22 cellular contexts compared by ENCODE assay signal in genomic region chr6:138926579-138926978, GRCh38.
DNase-seq lines count a peak whose midpoint lies in the region; ATAC-seq, FAIRE-seq and TF ChIP-seq lines count a peak whose summit lies in the region.
"Had no signal": no experiment of that assay in that cellular context is flagged by ENCODE, and none has a peak within 500 bp of the region (broad histone marks: within the 10 kb centered on the region; RNA-seq: fewer than 3 reads in every experiment).

No MANE protein-coding gene starts in this region.

- H3K18ac ChIP-seq in mesendoderm (ENCODE audit: low read length) = no peak overlapping the region
- no peak overlapping the region for H3K18ac ChIP-seq in H9 (ENCODE audit: insufficient read length, low read depth, low read length)

- H3K36me3 Mint-ChIP-seq in endodermal cell (ENCODE audit: low read depth) = peaks cover 2% of the 10 kb centered on the region
- H3K36me3 Mint-ChIP-seq in mesothelial cell of epicardium = peaks cover 13% of the 10 kb centered on the region
- H3K36me3 Mint-ChIP-seq in H9 (ENCODE audit: insufficient read depth in 1 of 3, low read depth in 3 of 3) = peaks cover 3 to 19% (median 19%) of the 10 kb centered on the region in 3 experiments; a peak in 5 of 7 replicates

- no peak overlapping the region for H3K27ac Mint-ChIP-seq in endodermal cell
- H3K27ac Mint-ChIP-seq in mesothelial cell of epicardium = peak overlapping the region; percentile 3
- peak overlapping the region in 1 of 3 experiments; percentile 63; a peak in 3 of 7 replicates for H3K27ac Mint-ChIP-seq in H9
- H3K27ac Mint-ChIP-seq: CD4-positive, CD25-positive, alpha-beta regulatory T cell; CD8-positive, alpha-beta memory T cell had no signal

- peak; percentile 5 for FAIRE-seq in GM12892 (lab: Jason Lieb, UNC)
- FAIRE-seq: A204.1, GM12891, GM18507 had no signal

- ATAC-seq in HG03175 (IDR thresholded peaks at IDR 0.05; ENCODE audit: unreplicated experiment) (no peak), SK-N-SH treated with all-trans-retinoic acid at 6 μM for 48 hours (no peak)

- H3K79me2 ChIP-seq in mesendoderm (ENCODE audit: control insufficient read depth, insufficient read depth, low read length) = no peaks in the 10 kb centered on the region
- no peaks in the 10 kb centered on the region for H3K79me2 ChIP-seq in H9 (ENCODE audit: insufficient read depth, low read length)

- no peaks in the 10 kb centered on the region for H4K20me1 ChIP-seq in H9 (ENCODE audit: control insufficient read depth, insufficient read depth, insufficient read length)
- H4K20me1 ChIP-seq: BLaER1 had no signal

- H3K79me1 ChIP-seq in mesendoderm (ENCODE audit: low read length) = no peaks in the 10 kb centered on the region
- no peaks in the 10 kb centered on the region for H3K79me1 ChIP-seq in H9 (ENCODE audit: insufficient read depth, low read depth, low read length, poor library complexity, severe bottlenecking)

- H2BK20ac ChIP-seq in H9 (ENCODE audit: low read depth, low read length, poor library complexity, severe bottlenecking) = no peak overlapping the region

- WGBS in endodermal cell (ENCODE audit: insufficient coverage in 1 of 2, insufficient read length in 1 of 2), 2 experiments = 93% methylated on average over 3 of the region's 3 CpGs; no CpG with 5 or more reads in 1 of the 2 experiments
- no CpG with 5 or more reads among the region's 3 CpGs for WGBS in mesendoderm (ENCODE audit: extremely low coverage, insufficient coverage, low lambda C conversion rate)
- WGBS in H9 (ENCODE audit: extremely low coverage, insufficient read length, low lambda C conversion rate) = no CpG with 5 or more reads among the region's 3 CpGs

- no peak overlapping the region for H2AFZ ChIP-seq in H9 (ENCODE audit: low read length)

- H2BK12ac ChIP-seq in H9 (ENCODE audit: insufficient read length, low read depth, low read length) = no peak overlapping the region

- peaks cover 5% of the 10 kb centered on the region for H3K4me1 Mint-ChIP-seq in endodermal cell
- H3K4me1 Mint-ChIP-seq in mesothelial cell of epicardium = peaks cover 19% of the 10 kb centered on the region
- H3K4me1 Mint-ChIP-seq in H9 = peaks cover 3 to 5% of the 10 kb centered on the region in 2 experiments
- H3K4me1 Mint-ChIP-seq: CD14-positive monocyte had no signal

- H3K9me3 Mint-ChIP-seq in endodermal cell = no peaks in the 10 kb centered on the region
- H3K9me3 Mint-ChIP-seq in mesothelial cell of epicardium = no peaks in the 10 kb centered on the region
- H3K9me3 Mint-ChIP-seq in H9 = no peaks in the 10 kb centered on the region
- H3K9me3 Mint-ChIP-seq: CD14-positive monocyte; CD4-positive, alpha-beta memory T cell; CD4-positive, CD25-positive, alpha-beta regulatory T cell; CD8-positive, alpha-beta memory T cell had no signal

- H3K56ac ChIP-seq in mesendoderm (ENCODE audit: low read length) (no peak overlapping the region), H9 (ENCODE audit: insufficient read length, low read depth, low read length) (no peak overlapping the region)

- H2BK5ac ChIP-seq in mesendoderm (ENCODE audit: low read length) = no peak overlapping the region
- H2BK5ac ChIP-seq in H9 (ENCODE audit: insufficient read length, low read length) = no peak overlapping the region

- H4K91ac ChIP-seq in H9 (ENCODE audit: insufficient read length, low read depth, low read length) = no peak overlapping the region

- no peak overlapping the region for H3K4me2 ChIP-seq in mesendoderm (ENCODE audit: low read length)
- no peak overlapping the region for H3K4me2 ChIP-seq in H9 (ENCODE audit: insufficient read depth, insufficient read length, low read length)
- H3K4me2 ChIP-seq: BLaER1 had no signal

- H3K4me3 ChIP-seq in endodermal cell (ENCODE audit: low read length) (no peak overlapping the region), mesendoderm (ENCODE audit: low read length) (no peak overlapping the region)
- H3K4me3 ChIP-seq: BLaER1 had no signal

- H4K5ac ChIP-seq in mesendoderm (ENCODE audit: low read length) = no peak overlapping the region
- H4K5ac ChIP-seq in H9 (ENCODE audit: insufficient read length, low read depth, low read length) = no peak overlapping the region

- no peaks in the 10 kb centered on the region for H3K9me3 ChIP-seq in endodermal cell (ENCODE audit: control insufficient read depth, low read length)
- H3K9me3 ChIP-seq in H9 (ENCODE audit: control insufficient read depth, low read depth, low read length) = no peaks in the 10 kb centered on the region
- H3K9me3 ChIP-seq: BE2C, BLaER1 had no signal

- H2AK5ac ChIP-seq in mesendoderm (ENCODE audit: low read length) = no peak overlapping the region
- no peak overlapping the region for H2AK5ac ChIP-seq in H9 (ENCODE audit: insufficient read length, low read length)

- no peaks in the 10 kb centered on the region for H3K4me1 ChIP-seq in endodermal cell (ENCODE audit: control insufficient read depth, insufficient read depth, low read length)
- no peaks in the 10 kb centered on the region for H3K4me1 ChIP-seq in mesendoderm (ENCODE audit: control insufficient read depth, low read depth, low read length)
- no peaks in the 10 kb centered on the region for H3K4me1 ChIP-seq in H9 (ENCODE audit: insufficient read depth, low read length)
- H3K4me1 ChIP-seq: BLaER1 had no signal

- peaks cover 17% of the 10 kb centered on the region for H3K36me3 ChIP-seq in endodermal cell (ENCODE audit: control insufficient read depth, insufficient read depth, low read length)
- H3K36me3 ChIP-seq in mesendoderm (ENCODE audit: control insufficient read depth, insufficient read depth, low read length) = no peaks in the 10 kb centered on the region
- H3K36me3 ChIP-seq: BE2C had no signal

- H2BK15ac ChIP-seq in mesendoderm (replicated peaks; ENCODE audit: low read depth) = no peak overlapping the region
- H2BK15ac ChIP-seq in H9 (ENCODE audit: low read depth, low read length) = no peak overlapping the region

- H2BK120ac ChIP-seq in mesendoderm (ENCODE audit: low read depth, low read length) = no peak overlapping the region
- no peak overlapping the region for H2BK120ac ChIP-seq in H9 (ENCODE audit: low read depth, low read length, poor library complexity, severe bottlenecking)

- H3K27ac ChIP-seq in endodermal cell (ENCODE audit: low read depth, low read length) = peak overlapping the region; percentile 47
- H3K27ac ChIP-seq in mesendoderm (ENCODE audit: low read depth, low read length) = no peak overlapping the region
- no peak overlapping the region for H3K27ac ChIP-seq in H9 (ENCODE audit: insufficient read length, low read depth, low read length)
- H3K27ac ChIP-seq: BLaER1 had no signal

- TF ChIP-seq CTCF in endodermal cell (conservative IDR thresholded peaks at IDR 0.05) = no peak
- TF ChIP-seq CTCF in mesothelial cell of epicardium (IDR thresholded peaks at IDR 0.05; ENCODE audit: unreplicated experiment) = no peak
- TF ChIP-seq CTCF in H9 (conservative IDR thresholded peaks at IDR 0.05) = no peak

- no peak overlapping the region for H3K14ac ChIP-seq in H9 (ENCODE audit: insufficient read depth, low read length)

- no peak overlapping the region for H3K4me3 Mint-ChIP-seq in endodermal cell
- H3K4me3 Mint-ChIP-seq in mesothelial cell of epicardium = no peak overlapping the region
- H3K4me3 Mint-ChIP-seq in H9 = no peak overlapping the region
- H3K4me3 Mint-ChIP-seq: CD14-positive monocyte; CD4-positive, alpha-beta memory T cell; CD4-positive, CD25-positive, alpha-beta regulatory T cell; CD8-positive, alpha-beta memory T cell had no signal

- no peaks in the 10 kb centered on the region for H3K23me2 ChIP-seq in H9 (ENCODE audit: insufficient read length, low read depth, low read length, poor library complexity, severe bottlenecking)

- H4K8ac ChIP-seq in mesendoderm (ENCODE audit: low read depth, low read length) (no peak overlapping the region), H9 (replicated peaks; ENCODE audit: insufficient read length, low read depth, low read length) (no peak overlapping the region)

- H3K23ac ChIP-seq in mesendoderm (ENCODE audit: low read length) (no peak overlapping the region), H9 (ENCODE audit: insufficient read length, low read depth, low read length) (no peak overlapping the region)

- no peak overlapping the region for H3K4ac ChIP-seq in mesendoderm (ENCODE audit: low read depth, low read length)
- H3K4ac ChIP-seq in H9 (ENCODE audit: low read depth, low read length) = no peak overlapping the region

- H3K9ac ChIP-seq in endodermal cell (ENCODE audit: extremely low read depth, low read length, poor library complexity, severe bottlenecking) (no peak overlapping the region), mesendoderm (ENCODE audit: low read length) (no peak overlapping the region), H9 (ENCODE audit: extremely low read depth, insufficient read length, low read length) (no peak overlapping the region)
- H3K9ac ChIP-seq: BLaER1 had no signal

- H3K27me3 Mint-ChIP-seq in endodermal cell (ENCODE audit: insufficient read depth) = no peaks in the 10 kb centered on the region
- no peaks in the 10 kb centered on the region for H3K27me3 Mint-ChIP-seq in mesothelial cell of epicardium (ENCODE audit: low read depth)
- H3K27me3 Mint-ChIP-seq in H9 (ENCODE audit: low read depth) = no peaks in the 10 kb centered on the region
- H3K27me3 Mint-ChIP-seq: CD4-positive, alpha-beta memory T cell; CD4-positive, CD25-positive, alpha-beta regulatory T cell; CD8-positive, alpha-beta memory T cell had no signal

- DNase-seq in GM12892 (ENCODE audit: insufficient read length) (no peak), endodermal cell (no peak), mesothelial cell of epicardium (ENCODE audit: low spot score in 2 of 2, unreplicated experiment in 2 of 2) (no peak), mesendoderm (no peak), H9 (no peak)
- DNase-seq: 8988T; ACHN; BE2C; C1 segment of cervical spinal cord; CD4-positive, alpha-beta memory T cell; CD4-positive, CD25-positive, alpha-beta regulatory T cell; CD8-positive, alpha-beta memory T cell; COR-L47; DMS79 treated with DMSO at 0.1 percent for 48 hours; GF-D8 had no signal

- no peak for TF ChIP-seq POLR2A in GM12892 (IDR thresholded peaks at IDR 0.05; ENCODE audit: low read depth, low read length)

- H3K27me3 ChIP-seq in endodermal cell (ENCODE audit: control insufficient read depth, insufficient read depth, low read length, poor library complexity, severe bottlenecking) (no peaks in the 10 kb centered on the region), mesendoderm (ENCODE audit: insufficient read depth, low read length, poor library complexity) (no peaks in the 10 kb centered on the region), H9 (ENCODE audit: insufficient read depth, low read length) (no peaks in the 10 kb centered on the region)
- H3K27me3 ChIP-seq: BE2C, BLaER1 had no signal

- no peak overlapping the region for H3T11ph ChIP-seq in H9 (ENCODE audit: low read length)

TF ChIP-seq in SK-N-SH treated with all-trans-retinoic acid at 6 μM for 48 hours, 23 proteins besides CTCF, POLR2A, EP300 and RAD21 (continues in another document):
- no peak for TF ChIP-seq ESRRG (CRISPR knock-in tag; IDR thresholded peaks at IDR 0.05)
- no peak for TF ChIP-seq ZFP3 (CRISPR knock-in tag; IDR thresholded peaks at IDR 0.05)
- no peak for TF ChIP-seq OSR1 (CRISPR knock-in tag; IDR thresholded peaks at IDR 0.05)
